Comparison of ENCODE assay signal across 1 cellular context in the genomic region with DNA sequence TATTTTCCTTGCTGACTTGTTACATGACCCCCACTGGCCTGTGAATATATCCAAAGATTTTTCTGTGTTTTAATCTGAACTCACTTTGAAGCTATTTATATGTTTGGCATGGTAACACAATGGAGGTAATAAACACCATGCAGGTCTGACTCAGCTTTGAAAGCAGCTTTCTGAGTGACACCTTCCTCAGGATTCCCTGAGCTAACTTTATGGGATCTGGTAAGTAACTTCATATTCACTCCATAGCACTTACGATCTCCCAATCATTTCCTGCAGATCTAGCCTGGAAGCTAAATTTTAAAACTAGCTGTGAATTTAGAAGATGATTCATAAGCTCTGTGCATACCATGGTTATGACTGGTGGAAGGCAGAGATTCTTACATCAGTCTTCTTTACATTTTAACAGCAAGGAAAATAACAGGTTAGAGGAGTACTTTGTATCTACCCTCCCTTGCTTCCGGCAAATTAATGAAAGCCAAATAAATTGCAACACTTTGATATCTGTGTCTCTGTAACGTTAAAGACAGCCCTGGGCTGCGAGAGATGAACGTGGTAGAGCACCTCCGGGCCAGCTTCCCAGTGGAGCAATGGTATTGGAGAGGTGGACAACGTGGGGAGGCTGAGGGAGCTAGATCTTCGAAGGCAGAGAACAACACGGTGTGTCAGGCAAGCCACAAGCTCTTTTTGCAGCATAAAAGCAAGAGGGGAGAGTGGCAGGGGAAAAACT.
TF ChIP-seq lines count a peak whose summit lies in the region.

No MANE protein-coding gene starts in this region.

TF ChIP-seq in HepG2, 621 proteins besides CTCF, POLR2A, EP300 and RAD21 (continued from another document and continues in another):
- TF ChIP-seq, protein P1, sequence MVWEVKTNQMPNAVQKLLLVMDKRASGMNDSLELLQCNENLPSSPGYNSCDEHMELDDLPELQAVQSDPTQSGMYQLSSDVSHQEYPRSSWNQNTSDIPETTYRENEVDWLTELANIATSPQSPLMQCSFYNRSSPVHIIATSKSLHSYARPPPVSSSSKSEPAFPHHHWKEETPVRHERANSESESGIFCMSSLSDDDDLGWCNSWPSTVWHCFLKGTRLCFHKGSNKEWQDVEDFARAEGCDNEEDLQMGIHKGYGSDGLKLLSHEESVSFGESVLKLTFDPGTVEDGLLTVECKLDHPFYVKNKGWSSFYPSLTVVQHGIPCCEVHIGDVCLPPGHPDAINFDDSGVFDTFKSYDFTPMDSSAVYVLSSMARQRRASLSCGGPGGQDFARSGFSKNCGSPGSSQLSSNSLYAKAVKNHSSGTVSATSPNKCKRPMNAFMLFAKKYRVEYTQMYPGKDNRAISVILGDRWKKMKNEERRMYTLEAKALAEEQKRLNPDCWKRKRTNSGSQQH (CRISPR knock-in tag; IDR thresholded peaks at IDR 0.05; ENCODE audit: low read depth): no peak
- no peak for TF ChIP-seq NAIF1 (CRISPR knock-in tag; IDR thresholded peaks at IDR 0.05; ENCODE audit: borderline replicate concordance)
- TF ChIP-seq, protein P2, sequence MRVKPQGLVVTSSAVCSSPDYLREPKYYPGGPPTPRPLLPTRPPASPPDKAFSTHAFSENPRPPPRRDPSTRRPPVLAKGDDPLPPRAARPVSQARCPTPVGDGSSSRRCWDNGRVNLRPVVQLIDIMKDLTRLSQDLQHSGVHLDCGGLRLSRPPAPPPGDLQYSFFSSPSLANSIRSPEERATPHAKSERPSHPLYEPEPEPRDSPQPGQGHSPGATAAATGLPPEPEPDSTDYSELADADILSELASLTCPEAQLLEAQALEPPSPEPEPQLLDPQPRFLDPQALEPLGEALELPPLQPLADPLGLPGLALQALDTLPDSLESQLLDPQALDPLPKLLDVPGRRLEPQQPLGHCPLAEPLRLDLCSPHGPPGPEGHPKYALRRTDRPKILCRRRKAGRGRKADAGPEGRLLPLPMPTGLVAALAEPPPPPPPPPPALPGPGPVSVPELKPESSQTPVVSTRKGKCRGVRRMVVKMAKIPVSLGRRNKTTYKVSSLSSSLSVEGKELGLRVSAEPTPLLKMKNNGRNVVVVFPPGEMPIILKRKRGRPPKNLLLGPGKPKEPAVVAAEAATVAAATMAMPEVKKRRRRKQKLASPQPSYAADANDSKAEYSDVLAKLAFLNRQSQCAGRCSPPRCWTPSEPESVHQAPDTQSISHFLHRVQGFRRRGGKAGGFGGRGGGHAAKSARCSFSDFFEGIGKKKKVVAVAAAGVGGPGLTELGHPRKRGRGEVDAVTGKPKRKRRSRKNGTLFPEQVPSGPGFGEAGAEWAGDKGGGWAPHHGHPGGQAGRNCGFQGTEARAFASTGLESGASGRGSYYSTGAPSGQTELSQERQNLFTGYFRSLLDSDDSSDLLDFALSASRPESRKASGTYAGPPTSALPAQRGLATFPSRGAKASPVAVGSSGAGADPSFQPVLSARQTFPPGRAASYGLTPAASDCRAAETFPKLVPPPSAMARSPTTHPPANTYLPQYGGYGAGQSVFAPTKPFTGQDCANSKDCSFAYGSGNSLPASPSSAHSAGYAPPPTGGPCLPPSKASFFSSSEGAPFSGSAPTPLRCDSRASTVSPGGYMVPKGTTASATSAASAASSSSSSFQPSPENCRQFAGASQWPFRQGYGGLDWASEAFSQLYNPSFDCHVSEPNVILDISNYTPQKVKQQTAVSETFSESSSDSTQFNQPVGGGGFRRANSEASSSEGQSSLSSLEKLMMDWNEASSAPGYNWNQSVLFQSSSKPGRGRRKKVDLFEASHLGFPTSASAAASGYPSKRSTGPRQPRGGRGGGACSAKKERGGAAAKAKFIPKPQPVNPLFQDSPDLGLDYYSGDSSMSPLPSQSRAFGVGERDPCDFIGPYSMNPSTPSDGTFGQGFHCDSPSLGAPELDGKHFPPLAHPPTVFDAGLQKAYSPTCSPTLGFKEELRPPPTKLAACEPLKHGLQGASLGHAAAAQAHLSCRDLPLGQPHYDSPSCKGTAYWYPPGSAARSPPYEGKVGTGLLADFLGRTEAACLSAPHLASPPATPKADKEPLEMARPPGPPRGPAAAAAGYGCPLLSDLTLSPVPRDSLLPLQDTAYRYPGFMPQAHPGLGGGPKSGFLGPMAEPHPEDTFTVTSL (CRISPR knock-in tag; IDR thresholded peaks at IDR 0.05; ENCODE audit: borderline replicate concordance): peak; percentile 65; the same call in 1 of the 2 replicates
- TF ChIP-seq ZNF790 (CRISPR knock-in tag; IDR thresholded peaks at IDR 0.05; ENCODE audit: borderline replicate concordance): no peak
- TF ChIP-seq, protein P3, sequence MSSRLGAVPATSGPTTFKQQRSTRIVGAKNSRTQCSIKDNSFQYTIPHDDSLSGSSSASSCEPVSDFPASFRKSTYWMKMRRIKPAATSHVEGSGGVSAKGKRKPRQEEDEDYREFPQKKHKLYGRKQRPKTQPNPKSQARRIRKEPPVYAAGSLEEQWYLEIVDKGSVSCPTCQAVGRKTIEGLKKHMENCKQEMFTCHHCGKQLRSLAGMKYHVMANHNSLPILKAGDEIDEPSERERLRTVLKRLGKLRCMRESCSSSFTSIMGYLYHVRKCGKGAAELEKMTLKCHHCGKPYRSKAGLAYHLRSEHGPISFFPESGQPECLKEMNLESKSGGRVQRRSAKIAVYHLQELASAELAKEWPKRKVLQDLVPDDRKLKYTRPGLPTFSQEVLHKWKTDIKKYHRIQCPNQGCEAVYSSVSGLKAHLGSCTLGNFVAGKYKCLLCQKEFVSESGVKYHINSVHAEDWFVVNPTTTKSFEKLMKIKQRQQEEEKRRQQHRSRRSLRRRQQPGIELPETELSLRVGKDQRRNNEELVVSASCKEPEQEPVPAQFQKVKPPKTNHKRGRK (CRISPR knock-in tag; IDR thresholded peaks at IDR 0.05): no peak
- TF ChIP-seq, protein P4, sequence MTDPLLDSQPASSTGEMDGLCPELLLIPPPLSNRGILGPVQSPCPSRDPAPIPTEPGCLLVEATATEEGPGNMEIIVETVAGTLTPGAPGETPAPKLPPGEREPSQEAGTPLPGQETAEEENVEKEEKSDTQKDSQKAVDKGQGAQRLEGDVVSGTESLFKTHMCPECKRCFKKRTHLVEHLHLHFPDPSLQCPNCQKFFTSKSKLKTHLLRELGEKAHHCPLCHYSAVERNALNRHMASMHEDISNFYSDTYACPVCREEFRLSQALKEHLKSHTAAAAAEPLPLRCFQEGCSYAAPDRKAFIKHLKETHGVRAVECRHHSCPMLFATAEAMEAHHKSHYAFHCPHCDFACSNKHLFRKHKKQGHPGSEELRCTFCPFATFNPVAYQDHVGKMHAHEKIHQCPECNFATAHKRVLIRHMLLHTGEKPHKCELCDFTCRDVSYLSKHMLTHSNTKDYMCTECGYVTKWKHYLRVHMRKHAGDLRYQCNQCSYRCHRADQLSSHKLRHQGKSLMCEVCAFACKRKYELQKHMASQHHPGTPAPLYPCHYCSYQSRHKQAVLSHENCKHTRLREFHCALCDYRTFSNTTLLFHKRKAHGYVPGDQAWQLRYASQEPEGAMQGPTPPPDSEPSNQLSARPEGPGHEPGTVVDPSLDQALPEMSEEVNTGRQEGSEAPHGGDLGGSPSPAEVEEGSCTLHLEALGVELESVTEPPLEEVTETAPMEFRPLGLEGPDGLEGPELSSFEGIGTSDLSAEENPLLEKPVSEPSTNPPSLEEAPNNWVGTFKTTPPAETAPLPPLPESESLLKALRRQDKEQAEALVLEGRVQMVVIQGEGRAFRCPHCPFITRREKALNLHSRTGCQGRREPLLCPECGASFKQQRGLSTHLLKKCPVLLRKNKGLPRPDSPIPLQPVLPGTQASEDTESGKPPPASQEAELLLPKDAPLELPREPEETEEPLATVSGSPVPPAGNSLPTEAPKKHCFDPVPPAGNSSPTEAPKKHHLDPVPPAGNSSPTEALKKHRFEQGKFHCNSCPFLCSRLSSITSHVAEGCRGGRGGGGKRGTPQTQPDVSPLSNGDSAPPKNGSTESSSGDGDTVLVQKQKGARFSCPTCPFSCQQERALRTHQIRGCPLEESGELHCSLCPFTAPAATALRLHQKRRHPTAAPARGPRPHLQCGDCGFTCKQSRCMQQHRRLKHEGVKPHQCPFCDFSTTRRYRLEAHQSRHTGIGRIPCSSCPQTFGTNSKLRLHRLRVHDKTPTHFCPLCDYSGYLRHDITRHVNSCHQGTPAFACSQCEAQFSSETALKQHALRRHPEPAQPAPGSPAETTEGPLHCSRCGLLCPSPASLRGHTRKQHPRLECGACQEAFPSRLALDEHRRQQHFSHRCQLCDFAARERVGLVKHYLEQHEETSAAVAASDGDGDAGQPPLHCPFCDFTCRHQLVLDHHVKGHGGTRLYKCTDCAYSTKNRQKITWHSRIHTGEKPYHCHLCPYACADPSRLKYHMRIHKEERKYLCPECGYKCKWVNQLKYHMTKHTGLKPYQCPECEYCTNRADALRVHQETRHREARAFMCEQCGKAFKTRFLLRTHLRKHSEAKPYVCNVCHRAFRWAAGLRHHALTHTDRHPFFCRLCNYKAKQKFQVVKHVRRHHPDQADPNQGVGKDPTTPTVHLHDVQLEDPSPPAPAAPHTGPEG (CRISPR knock-in tag; IDR thresholded peaks at IDR 0.05): no peak
- no peak for TF ChIP-seq ZNF329 (CRISPR knock-in tag; IDR thresholded peaks at IDR 0.05; ENCODE audit: low read depth)
- no peak for TF ChIP-seq BHLHE40 (IDR thresholded peaks at IDR 0.05; ENCODE audit: low read length)
- TF ChIP-seq AKAP8 (CRISPR knock-in tag; IDR thresholded peaks at IDR 0.05): no peak
- peak; percentile 70; the same call in 1 of the 2 replicates for TF ChIP-seq ZNF780A (CRISPR knock-in tag; IDR thresholded peaks at IDR 0.05)
- no peak for TF ChIP-seq ZNF33B (CRISPR knock-in tag; IDR thresholded peaks at IDR 0.05)
- TF ChIP-seq STAT5B (CRISPR knock-in tag; IDR thresholded peaks at IDR 0.05): no peak
- TF ChIP-seq, protein P5, sequence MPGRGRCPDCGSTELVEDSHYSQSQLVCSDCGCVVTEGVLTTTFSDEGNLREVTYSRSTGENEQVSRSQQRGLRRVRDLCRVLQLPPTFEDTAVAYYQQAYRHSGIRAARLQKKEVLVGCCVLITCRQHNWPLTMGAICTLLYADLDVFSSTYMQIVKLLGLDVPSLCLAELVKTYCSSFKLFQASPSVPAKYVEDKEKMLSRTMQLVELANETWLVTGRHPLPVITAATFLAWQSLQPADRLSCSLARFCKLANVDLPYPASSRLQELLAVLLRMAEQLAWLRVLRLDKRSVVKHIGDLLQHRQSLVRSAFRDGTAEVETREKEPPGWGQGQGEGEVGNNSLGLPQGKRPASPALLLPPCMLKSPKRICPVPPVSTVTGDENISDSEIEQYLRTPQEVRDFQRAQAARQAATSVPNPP (CRISPR knock-in tag; IDR thresholded peaks at IDR 0.05): no peak
- peak; percentile 51; the same call in 1 of the 2 replicates for TF ChIP-seq IRF2 (CRISPR knock-in tag; IDR thresholded peaks at IDR 0.05)
- no peak for TF ChIP-seq TP53 (CRISPR knock-in tag; conservative IDR thresholded peaks at IDR 0.05)
- TF ChIP-seq GTF3A (CRISPR knock-in tag; conservative IDR thresholded peaks at IDR 0.05): no peak
- TF ChIP-seq ZNF772 (CRISPR knock-in tag; IDR thresholded peaks at IDR 0.05): no peak
- TF ChIP-seq, protein P6, sequence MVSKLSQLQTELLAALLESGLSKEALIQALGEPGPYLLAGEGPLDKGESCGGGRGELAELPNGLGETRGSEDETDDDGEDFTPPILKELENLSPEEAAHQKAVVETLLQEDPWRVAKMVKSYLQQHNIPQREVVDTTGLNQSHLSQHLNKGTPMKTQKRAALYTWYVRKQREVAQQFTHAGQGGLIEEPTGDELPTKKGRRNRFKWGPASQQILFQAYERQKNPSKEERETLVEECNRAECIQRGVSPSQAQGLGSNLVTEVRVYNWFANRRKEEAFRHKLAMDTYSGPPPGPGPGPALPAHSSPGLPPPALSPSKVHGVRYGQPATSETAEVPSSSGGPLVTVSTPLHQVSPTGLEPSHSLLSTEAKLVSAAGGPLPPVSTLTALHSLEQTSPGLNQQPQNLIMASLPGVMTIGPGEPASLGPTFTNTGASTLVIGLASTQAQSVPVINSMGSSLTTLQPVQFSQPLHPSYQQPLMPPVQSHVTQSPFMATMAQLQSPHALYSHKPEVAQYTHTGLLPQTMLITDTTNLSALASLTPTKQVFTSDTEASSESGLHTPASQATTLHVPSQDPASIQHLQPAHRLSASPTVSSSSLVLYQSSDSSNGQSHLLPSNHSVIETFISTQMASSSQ (IDR thresholded peaks at IDR 0.05; ENCODE audit: low read depth): peak; percentile 61
- TF ChIP-seq, protein P6 (CRISPR knock-in tag; IDR thresholded peaks at IDR 0.05; ENCODE audit: borderline replicate concordance): no peak; the same call in 1 of the 2 replicates
- no peak for TF ChIP-seq SRSF4 (IDR thresholded peaks at IDR 0.05; ENCODE audit: low read depth, low read length, poor library complexity, severe bottlenecking)
- TF ChIP-seq MTA3 (CRISPR knock-in tag; IDR thresholded peaks at IDR 0.05): no peak
- no peak for TF ChIP-seq KAT7 (CRISPR knock-in tag; IDR thresholded peaks at IDR 0.05; ENCODE audit: borderline replicate concordance)
- TF ChIP-seq, protein P7, sequence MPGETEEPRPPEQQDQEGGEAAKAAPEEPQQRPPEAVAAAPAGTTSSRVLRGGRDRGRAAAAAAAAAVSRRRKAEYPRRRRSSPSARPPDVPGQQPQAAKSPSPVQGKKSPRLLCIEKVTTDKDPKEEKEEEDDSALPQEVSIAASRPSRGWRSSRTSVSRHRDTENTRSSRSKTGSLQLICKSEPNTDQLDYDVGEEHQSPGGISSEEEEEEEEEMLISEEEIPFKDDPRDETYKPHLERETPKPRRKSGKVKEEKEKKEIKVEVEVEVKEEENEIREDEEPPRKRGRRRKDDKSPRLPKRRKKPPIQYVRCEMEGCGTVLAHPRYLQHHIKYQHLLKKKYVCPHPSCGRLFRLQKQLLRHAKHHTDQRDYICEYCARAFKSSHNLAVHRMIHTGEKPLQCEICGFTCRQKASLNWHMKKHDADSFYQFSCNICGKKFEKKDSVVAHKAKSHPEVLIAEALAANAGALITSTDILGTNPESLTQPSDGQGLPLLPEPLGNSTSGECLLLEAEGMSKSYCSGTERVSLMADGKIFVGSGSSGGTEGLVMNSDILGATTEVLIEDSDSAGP (CRISPR knock-in tag; IDR thresholded peaks at IDR 0.05; ENCODE audit: borderline replicate concordance): no peak
- TF ChIP-seq MAFK (conservative IDR thresholded peaks at IDR 0.05 in 1 of 2, IDR thresholded peaks at IDR 0.05 in 1 of 2; ENCODE audit: low read length in 2 of 2): no peak
- no peak for TF ChIP-seq ZNF577 (CRISPR knock-in tag; IDR thresholded peaks at IDR 0.05; ENCODE audit: borderline replicate concordance, low read depth)
- no peak for TF ChIP-seq NKX3-1 (CRISPR knock-in tag; IDR thresholded peaks at IDR 0.05)
- TF ChIP-seq SPEN (CRISPR knock-in tag; IDR thresholded peaks at IDR 0.05; ENCODE audit: low read depth): 0 out of 2 replicates have a peak, but pooled peaks have one; percentile 18
- TF ChIP-seq ZBTB20 (CRISPR knock-in tag; IDR thresholded peaks at IDR 0.05; ENCODE audit: borderline replicate concordance, low read depth): peak; percentile 73; the same call in 1 of the 2 replicates
- TF ChIP-seq ZNF777 (CRISPR knock-in tag; IDR thresholded peaks at IDR 0.05): no peak
- TF ChIP-seq SRY (CRISPR knock-in tag; IDR thresholded peaks at IDR 0.05): peak; percentile 59; the same call in 1 of the 2 replicates
